ENCODE assay signal across 30 cellular contexts in genomic region chr10:1726861-1727260, GRCh38. TPM values are rescaled to one million over a fixed set of nuclear protein-coding genes. Genes with fewer than 3 reads are reported as not detected.
"Had no signal": no experiment of that assay in that cellular context is flagged by ENCODE, and none has a peak within 500 bp of the region (broad histone marks: within the 10 kb centered on the region; RNA-seq: fewer than 3 reads in every experiment).

No MANE protein-coding gene starts in this region.

- H3K36me3 ChIP-seq: left lung, lower lobe of right lung, neutrophil, stomach, thyroid gland, transverse colon, upper lobe of left lung, vagina had no signal

- H3K4me1 ChIP-seq: left lung, lower lobe of right lung, parathyroid adenoma, testis, thyroid gland, transverse colon, upper lobe of left lung, vagina had no signal

- H3K27me3 ChIP-seq: testis, thyroid gland, upper lobe of left lung, vagina had no signal

- H3K27ac ChIP-seq: left lung, lower lobe of right lung, neutrophil, parathyroid adenoma, skin epidermis, stomach, testis, thyroid gland, transverse colon, upper lobe of left lung, vagina had no signal

- DNase-seq: hypothalamus; immature natural killer cell; kidney; left colon; left lung; lower lobe of right lung; mammary epithelial cell; mesenchymal stem cell; naive thymus-derived CD8-positive, alpha-beta T cell; occipital lobe; retina; right cardiac atrium; stimulated activated CD4-positive, alpha-beta T cell treated with anti-CD3 and anti-CD28 coated beads, Interleukin-12 subunit alpha, Interleukin-12 subunit beta, amount 100 ng/mL, for 4 hours; stimulated activated CD4-positive, alpha-beta T cell treated with anti-CD3 and anti-CD28 coated beads, Interleukin-15, amount 100 ng/mL, for 24 hours; stimulated activated CD4-positive, alpha-beta T cell treated with anti-CD3 and anti-CD28 coated beads, Interleukin-2, amount 100 ng/mL, for 24 hours; stimulated activated CD4-positive, alpha-beta T cell treated with anti-CD3 and anti-CD28 coated beads, Interleukin-4, amount 100 ng/mL, for 1 hour; stimulated activated naive B cell treated with anti-CD40 and anti-IgM and Interleukin-4, amounts not matched to agents 10 μg/mL and 1 μg/mL and 100 μg/mL, for 72 hours; stimulated activated naive CD8-positive, alpha-beta T cell treated with anti-CD3 and anti-CD28 coated beads, Interleukin-15, Interleukin-2, amounts not matched to agents 100 U/mL and 50 U/mL, for 24 hours; stomach; testis; thyroid gland; transverse colon; upper lobe of left lung had no signal

- H2AFZ ChIP-seq: parathyroid adenoma had no signal

- H3K9me3 ChIP-seq: left lung, lower lobe of right lung, neutrophil, stomach, testis, thyroid gland, transverse colon, upper lobe of left lung, vagina had no signal

- FAIRE-seq: islet of Langerhans, kidney had no signal

- H3K4me3 ChIP-seq: left lung, lower lobe of right lung, skin epidermis, stomach, testis, thyroid gland, transverse colon, upper lobe of left lung, vagina had no signal

- ATAC-seq: left colon; left lung; lower lobe of right lung; naive thymus-derived CD8-positive, alpha-beta T cell; right cardiac atrium; sciatic nerve; stimulated activated naive B cell treated with anti-CD40 and anti-IgM and Interleukin-4, amounts not matched to agents 10 μg/mL and 1 μg/mL and 100 μg/mL, for 72 hours; stimulated activated naive CD8-positive, alpha-beta T cell treated with anti-CD3 and anti-CD28 coated beads, Interleukin-15, Interleukin-2, amounts not matched to agents 100 U/mL and 50 U/mL, for 24 hours had no signal

- H3K9ac ChIP-seq: parathyroid adenoma had no signal

RNA-seq across cellular contexts. Expression of gene ADARB2, which starts 10.5 kb away (rescaled TPM):
- total RNA-seq: mammary epithelial cell; naive thymus-derived CD8-positive, alpha-beta T cell; posterior vena cava had no signal
- polyA plus RNA-seq: mammary epithelial cell; naive thymus-derived CD8-positive, alpha-beta T cell had no signal
